Comparison of ENCODE assay signal across 10 cellular contexts in genomic region chr19:32464279-32464678, GRCh38. TPM values are rescaled to one million over a fixed set of nuclear protein-coding genes. Genes with fewer than 3 reads are reported as not detected.
DNase-seq lines count a peak whose midpoint lies in the region; ATAC-seq and TF ChIP-seq lines count a peak whose summit lies in the region.
"Had no signal": no experiment of that assay in that cellular context is flagged by ENCODE, and none has a peak within 500 bp of the region (broad histone marks: within the 10 kb centered on the region; RNA-seq: fewer than 3 reads in every experiment).

No MANE protein-coding gene starts in this region.

- POLR2A ChIA-PET in RWPE1 (lab: Yijun Ruan, JAX; ENCODE audit: low non-redundant PET): no interaction called here

- no peaks in the 10 kb centered on the region for H3K27me3 Mint-ChIP-seq in HFFc6 (ENCODE audit: insufficient read depth)

- H4K20me1 ChIP-seq in hepatocyte (ENCODE audit: insufficient read depth, poor library complexity, severe bottlenecking): no peaks in the 10 kb centered on the region

- H3K9me3 ChIP-seq in hepatocyte (ENCODE audit: low read depth): no peaks in the 10 kb centered on the region

- H3K4me1 ChIP-seq in hepatocyte (ENCODE audit: insufficient read depth): no peaks in the 10 kb centered on the region

- no peak for ATAC-seq in Right ventricle myocardium inferior

- H3K4me1 Mint-ChIP-seq in HFFc6 (ENCODE audit: low read depth): no peaks in the 10 kb centered on the region

- no peak overlapping the region for H2AFZ ChIP-seq in hepatocyte

- H3K79me2 ChIP-seq in hepatocyte: no peaks in the 10 kb centered on the region

- H3K4me3 Mint-ChIP-seq in HFFc6: no peak overlapping the region

- no peak overlapping the region for H3K4me2 ChIP-seq in hepatocyte

- 95% methylated on average over 2 of the region's 2 CpGs for WGBS in hepatocyte (ENCODE audit: low lambda C conversion rate, missing lambda C conversion rate)

- H3K27ac Mint-ChIP-seq in HFFc6: no peak overlapping the region

- no peaks in the 10 kb centered on the region for H3K36me3 ChIP-seq in hepatocyte (replicated peaks; ENCODE audit: insufficient read depth, low read depth)

- CTCF ChIA-PET in RWPE1 (lab: Yijun Ruan, JAX): interaction anchor here (0.6 to 1.6 kb wide), 6 partner anchors 9 to 134 kb away, joined by 3 to 6 read pairs (median 4); no protein-coding TSS in a partner anchor

- H3K9me3 Mint-ChIP-seq in HFFc6: no peaks in the 10 kb centered on the region

- no peaks in the 10 kb centered on the region for H3K27me3 ChIP-seq in hepatocyte

- no peaks in the 10 kb centered on the region for H3K36me3 Mint-ChIP-seq in HFFc6 (ENCODE audit: low read depth)

- intact Hi-C loops in Right ventricle myocardium inferior (cut with DNase I): no loop called here

- TF ChIP-seq CTCF in C4-2B (conservative IDR thresholded peaks at IDR 0.05) (peak; percentile 77), HFFc6 (IDR thresholded peaks at IDR 0.05) (peak; percentile 73), RWPE1 (conservative IDR thresholded peaks at IDR 0.05; ENCODE audit: low read depth) (peak; percentile 48; the same call in 1 of the 2 replicates), hepatocyte (IDR thresholded peaks at IDR 0.05; ENCODE audit: poor library complexity) (peak; percentile 46)

- H3K4me3 ChIP-seq in hepatocyte: no peak overlapping the region

- no peaks in the 10 kb centered on the region for H3K9me2 ChIP-seq in hepatocyte (replicated peaks; ENCODE audit: insufficient read depth)

- DNase-seq in HFFc6: peak; percentile 8
- no peak for DNase-seq in RWPE1 (ENCODE audit: low spot score)
- DNase-seq in hepatocyte (ENCODE audit: low spot score): no peak
- no peak for DNase-seq in GDM1 (lab: John Stamatoyannopoulos, UW)
- no peak for DNase-seq in cerebellum (ENCODE audit: low spot score)
- no peak for DNase-seq in Right ventricle myocardium inferior (ENCODE audit: missing footprints)
- no peak for DNase-seq in HK-2 (ENCODE audit: unreplicated experiment)
- DNase-seq: amniotic stem cell, mesendoderm had no signal

- H3K27ac ChIP-seq in C4-2B: no peak overlapping the region
- no peak overlapping the region for H3K27ac ChIP-seq in RWPE1
- no peak overlapping the region for H3K27ac ChIP-seq in hepatocyte

RNA-seq across cellular contexts. Expression of gene DPY19L3, which starts 58.7 kb away (rescaled TPM):
- total RNA-seq in HFFc6 (2021; fragmentation: NEBNext Ultra II Directional; extraction: Animal tissue kit (Norgen Biotek cat#: 25700)): 10 to 100 TPM; 23.5 to 32.7 (median 26.5) TPM
- total RNA-seq in hepatocyte (40.6 and 51.4 TPM in 2 replicates), cerebellum (70.5 TPM), Right ventricle myocardium inferior (5.2 TPM)
- 9.0 and 12.9 TPM in 2 replicates for polyA plus RNA-seq in hepatocyte
